Comparison of ENCODE assay signal across 19 cellular contexts in genomic region chr11:62057069-62057468, GRCh38.
A peak's percentile ranks its signal among the peaks of the same experiment; 100 is the strongest.
DNase-seq lines count a peak whose midpoint lies in the region; ATAC-seq, FAIRE-seq and TF ChIP-seq lines count a peak whose summit lies in the region.
"Had no signal": no experiment of that assay in that cellular context is flagged by ENCODE, and none has a peak within 500 bp of the region (broad histone marks: within the 10 kb centered on the region; RNA-seq: fewer than 3 reads in every experiment).

No MANE protein-coding gene starts in this region.

- TF ChIP-seq CTCF in right atrium auricular region (IDR thresholded peaks at IDR 0.05) (no peak), HEK293 (tag by site-specific recombination; IDR thresholded peaks at IDR 0.05) (no peak), left ventricle myocardium inferior (IDR thresholded peaks at IDR 0.05; ENCODE audit: borderline replicate concordance) (no peak)

- FAIRE-seq in frontal cortex (lab: Jason Lieb, UNC), result no peak
- FAIRE-seq: D721Med, G401.6, GM12891 had no signal

- no peak for DNase-seq in Right ventricle myocardium superior
- DNase-seq in right atrium auricular region (ENCODE audit: low spot score), result no peak
- DNase-seq in left ventricle myocardium inferior, result no peak
- DNase-seq in middle frontal gyrus (ENCODE audit: extremely low spot score, low spot score), result no peak
- no peak for DNase-seq in T-helper 1 cell
- DNase-seq in frontal cortex (ENCODE audit: low spot score in 2 of 2), result no peak
- DNase-seq: 8988T; Caco-2; CD4-positive, alpha-beta T cell; GM23248; HCEC 1CT; HFFc6; IMR-90 had no signal

- intact Hi-C loops in Right ventricle myocardium superior (cut with DNase I), result no loop called here
- intact Hi-C loops in left ventricle myocardium inferior (cut with micrococcal nuclease), result no loop called here

- H3K27me3 ChIP-seq in right atrium auricular region, result no peaks in the 10 kb centered on the region
- H3K27me3 ChIP-seq in left ventricle myocardium inferior (ENCODE audit: low read depth), result no peaks in the 10 kb centered on the region

- peak; percentile 61 for ATAC-seq in Right ventricle myocardium superior (ENCODE audit: poor library complexity)

- CTCF ChIA-PET in HEK293 (lab: Yijun Ruan, JAX), result interaction anchor here (1.3 to 8.9 kb wide), 2 partner anchors 109 to 158 kb away, joined by 4 to 102 read pairs; no protein-coding TSS in a partner anchor

- no peak overlapping the region for H3K4me3 ChIP-seq in right atrium auricular region
- H3K4me3 ChIP-seq in HEK293 (ENCODE audit: low read depth, low read length), result no peak overlapping the region
- H3K4me3 ChIP-seq in left ventricle myocardium inferior, result no peak overlapping the region
- H3K4me3 ChIP-seq: GM23248 had no signal

- H3K4me1 ChIP-seq in right atrium auricular region (no peaks in the 10 kb centered on the region), HEK293 (ENCODE audit: control insufficient read depth, insufficient read depth, low read length) (no peaks in the 10 kb centered on the region), left ventricle myocardium inferior (peaks cover 10% of the 10 kb centered on the region)

- H3K9me3 ChIP-seq in right atrium auricular region (no peaks in the 10 kb centered on the region), HEK293 (ENCODE audit: control insufficient read depth, insufficient read depth, low read depth, low read length) (no peaks in the 10 kb centered on the region), left ventricle myocardium inferior (replicated peaks) (no peaks in the 10 kb centered on the region)
- H3K9me3 ChIP-seq: Caco-2 had no signal

- H3K36me3 ChIP-seq in right atrium auricular region, result no peaks in the 10 kb centered on the region
- H3K36me3 ChIP-seq in HEK293 (ENCODE audit: control insufficient read depth in 2 of 2, insufficient read depth in 1 of 2, low read length in 2 of 2), result no peaks in the 10 kb centered on the region
- H3K36me3 ChIP-seq in left ventricle myocardium inferior, result no peaks in the 10 kb centered on the region

- POLR2A ChIA-PET in HEK293 (lab: Yijun Ruan, JAX), result no interaction called here

- no peak overlapping the region for H3K27ac ChIP-seq in right atrium auricular region
- no peak overlapping the region for H3K27ac ChIP-seq in HEK293 (ENCODE audit: extremely low read depth, low read depth, low read length)
- H3K27ac ChIP-seq in left ventricle myocardium inferior (replicated peaks), result peak overlapping the region; percentile 16
- H3K27ac ChIP-seq: C4-2B, GM23248, HL-60 had no signal

TF ChIP-seq in HEK293, 187 proteins besides CTCF, POLR2A, EP300 and RAD21:
- TF ChIP-seq ZNF148 (tag by site-specific recombination; IDR thresholded peaks at IDR 0.05; ENCODE audit: borderline replicate concordance), result no peak
- TF ChIP-seq ZNF529 (tag by site-specific recombination; IDR thresholded peaks at IDR 0.05; ENCODE audit: insufficient replicate concordance), result no peak
- TF ChIP-seq ZNF10 (tag by site-specific recombination; IDR thresholded peaks at IDR 0.05), result no peak
- no peak for TF ChIP-seq ZNF76 (tag by site-specific recombination; IDR thresholded peaks at IDR 0.05; ENCODE audit: borderline replicate concordance, low read depth)
- TF ChIP-seq ZBTB49 (tag by site-specific recombination; IDR thresholded peaks at IDR 0.05; ENCODE audit: low read depth), result no peak
- TF ChIP-seq TRIM28 (IDR thresholded peaks at IDR 0.05; ENCODE audit: borderline replicate concordance, low read length), result no peak
- TF ChIP-seq REST (tag by site-specific recombination; IDR thresholded peaks at IDR 0.05), result peak; percentile 13; the same call in 1 of the 2 replicates
- no peak for TF ChIP-seq ZNF548 (tag by site-specific recombination; IDR thresholded peaks at IDR 0.05)
